Comparison of ENCODE assay signal across 12 cellular contexts in the genomic region with DNA sequence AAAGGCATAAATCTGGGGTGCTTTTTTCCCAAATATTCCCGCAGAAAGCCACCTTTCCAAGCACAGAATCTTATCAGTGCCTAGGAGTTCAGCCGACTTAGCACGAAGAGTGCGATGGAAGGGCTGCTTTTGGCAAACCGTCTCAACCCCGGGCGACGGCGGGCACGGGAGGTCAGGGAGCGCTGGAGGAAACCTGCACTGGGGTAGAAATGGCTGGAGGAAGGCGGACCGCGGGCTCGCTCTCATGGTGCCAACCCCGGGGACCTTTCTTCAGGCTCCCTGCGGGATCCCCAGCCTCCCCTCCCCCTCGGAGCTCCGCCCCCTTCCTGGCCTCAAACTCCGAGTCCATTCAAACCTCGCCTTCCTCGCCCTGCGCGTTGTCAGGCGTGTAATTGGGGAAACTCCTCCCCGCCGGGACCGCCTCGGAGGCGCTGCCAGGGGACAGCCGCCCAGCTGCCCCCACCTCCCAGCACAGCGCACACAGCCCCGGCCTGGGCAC. TPM values are rescaled to one million over a fixed set of nuclear protein-coding genes. Genes with fewer than 3 reads are reported as not detected.
DNase-seq lines count a peak whose midpoint lies in the region; ATAC-seq, FAIRE-seq and TF ChIP-seq lines count a peak whose summit lies in the region.
"Had no signal": no experiment of that assay in that cellular context is flagged by ENCODE, and none has a peak within 500 bp of the region (broad histone marks: within the 10 kb centered on the region; RNA-seq: fewer than 3 reads in every experiment).

A gene (plus strand): TSS at position 470 of the 499 bp plus-strand sequence.

- 0 out of 2 replicates have a peak, but pooled peaks cover 2% of the 10 kb centered on the region for H3F3A ChIP-seq in GM23338 (replicated peaks; ENCODE audit: low read depth)

- peaks cover 11% of the 10 kb centered on the region; the same call in 1 of the 2 replicates for H3K4me1 ChIP-seq in GM23338 (ENCODE audit: insufficient read depth)
- H3K4me1 ChIP-seq in esophagus squamous epithelium, result peaks cover 0 to 19% (median 3%) of the 10 kb centered on the region in 3 donors
- no peaks in the 10 kb centered on the region for H3K4me1 ChIP-seq in prostate gland (replicated peaks)

- H3K9me3 ChIP-seq in esophagus squamous epithelium (no peaks in the 10 kb centered on the region), prostate gland (no peaks in the 10 kb centered on the region)
- H3K9me3 ChIP-seq: upper lobe of left lung had no signal

- intact Hi-C loops in esophagus squamous epithelium (cut with DNase I), result no loop called here
- intact Hi-C loops in prostate gland (cut with DNase I), result no loop called here

- H3K27ac ChIP-seq in GM23338 (ENCODE audit: low read depth), result no peak within 1 kb of the TSS
- no peak within 1 kb of the TSS for H3K27ac ChIP-seq in esophagus squamous epithelium
- peak within 1 kb of the TSS; percentile 54 to 55 for H3K27ac ChIP-seq in prostate gland
- H3K27ac ChIP-seq: upper lobe of left lung had no signal

- H3K27me3 ChIP-seq in GM23338 (ENCODE audit: insufficient read depth), result peaks cover 72% of the 10 kb centered on the region
- peaks cover 0 to 60% (median 0%) of the 10 kb centered on the region in 4 donors for H3K27me3 ChIP-seq in esophagus squamous epithelium
- no peaks in the 10 kb centered on the region for H3K27me3 ChIP-seq in prostate gland (replicated peaks; ENCODE audit: insufficient read depth)

- no peaks in the 10 kb centered on the region for H3K79me2 ChIP-seq in GM23338 (replicated peaks; ENCODE audit: insufficient read depth)

- H3K36me3 ChIP-seq in GM23338 (ENCODE audit: insufficient read depth) (no peaks in the 10 kb centered on the region), esophagus squamous epithelium (no peaks in the 10 kb centered on the region), prostate gland (no peaks in the 10 kb centered on the region)
- H3K36me3 ChIP-seq: upper lobe of left lung had no signal

- peak within 1 kb of the TSS; percentile 95 for H2AFZ ChIP-seq in GM23338

- no peak within 1 kb of the TSS for H3K27ac Mint-ChIP-seq in GM23338
- H3K27ac Mint-ChIP-seq: activated CD4-positive, alpha-beta T cell treated with anti-CD3 and anti-CD28 coated beads, Interleukin-2, amount 10 ng/mL, durations not matched to agents 24 days and 14 days had no signal

- ATAC-seq in GM23338, result peak; percentile 20

- H3K9me3 Mint-ChIP-seq in GM23338, result 0 out of 3 replicates have a peak, but pooled peaks cover 3% of the 10 kb centered on the region

- no peaks in the 10 kb centered on the region; the same call in 2 of the 3 replicates for H3K36me3 Mint-ChIP-seq in GM23338 (ENCODE audit: low read depth)

- FAIRE-seq in HTR-8/SVneo (lab: Jason Lieb, UNC), result no peak

- TF ChIP-seq POLR2A in esophagus squamous epithelium (IDR thresholded peaks at IDR 0.05), result no peak
- no peak for TF ChIP-seq POLR2A in prostate gland (IDR thresholded peaks at IDR 0.05)

- 3 to 13% methylated on average over 3 to 9 of the region's 33 CpGs for WGBS in esophagus squamous epithelium, 2 donors
- 3% methylated on average over 23 of the region's 33 CpGs for WGBS in prostate gland

- H3K9me2 ChIP-seq in GM23338 (ENCODE audit: insufficient read depth), result no peaks in the 10 kb centered on the region

- H3K27me3 Mint-ChIP-seq in GM23338 (ENCODE audit: insufficient read depth, low read depth, poor library complexity), result peaks cover 57% of the 10 kb centered on the region

- H3K4me3 ChIP-seq in GM23338 (peak within 1 kb of the TSS; percentile 78), esophagus squamous epithelium (peak within 1 kb of the TSS; percentile 14 to 50 (median 32)), prostate gland (peak within 1 kb of the TSS; percentile 36 to 51)

- peak within 1 kb of the TSS; percentile 94 for H3K4me2 ChIP-seq in GM23338

- H3K4me3 Mint-ChIP-seq in GM23338, result peak within 1 kb of the TSS; percentile 80
- H3K4me3 Mint-ChIP-seq: activated CD4-positive, alpha-beta T cell treated with anti-CD3 and anti-CD28 coated beads, Interleukin-2, amount 10 ng/mL, durations not matched to agents 24 days and 14 days had no signal

- DNase-seq in GM23338 (ENCODE audit: low spot score) (peak; percentile 82), NCI-H69 (lab: John Stamatoyannopoulos, UW) (peak; percentile 51), esophagus squamous epithelium (lab: John Stamatoyannopoulos, UW) (no peak), prostate gland (ENCODE audit: low spot score) (peak; percentile 42), NCI-H128 (lab: John Stamatoyannopoulos, UW; ENCODE audit: unreplicated experiment) (no peak), NCI-H1436 (lab: John Stamatoyannopoulos, UW) (no peak), HTR-8/SVneo (ENCODE audit: insufficient read length, low spot score) (no peak)
- DNase-seq: activated CD4-positive, alpha-beta T cell treated with anti-CD3 and anti-CD28 coated beads, Interleukin-2, amount 10 ng/mL, durations not matched to agents 24 days and 14 days; effector CD4-positive, alpha-beta T cell; HCEC 1CT had no signal

- H3K4me1 Mint-ChIP-seq in GM23338, result peaks cover 15% of the 10 kb centered on the region
- H3K4me1 Mint-ChIP-seq: activated CD4-positive, alpha-beta T cell treated with anti-CD3 and anti-CD28 coated beads, Interleukin-2, amount 10 ng/mL, durations not matched to agents 24 days and 14 days had no signal

- H4K20me1 ChIP-seq in GM23338 (replicated peaks; ENCODE audit: insufficient read depth), result 0 out of 2 replicates have a peak, but pooled peaks cover 4% of the 10 kb centered on the region

- TF ChIP-seq CTCF in GM23338 (conservative IDR thresholded peaks at IDR 0.05; ENCODE audit: low read depth in 2 of 2) (no peak), esophagus squamous epithelium (IDR thresholded peaks at IDR 0.05) (no peak), prostate gland (IDR thresholded peaks at IDR 0.05) (no peak)

TF ChIP-seq in GM23338, 12 proteins besides CTCF, POLR2A, EP300 and RAD21:
- TF ChIP-seq CREB1 (CRISPR knock-in tag; IDR thresholded peaks at IDR 0.05; ENCODE audit: low read depth) (no peak), EZH2 (IDR thresholded peaks at IDR 0.05; ENCODE audit: low read depth, unreplicated experiment) (peak; percentile 56), ZNF331 (CRISPR knock-in tag; IDR thresholded peaks at IDR 0.05; ENCODE audit: low read depth) (no peak), NANOG (IDR thresholded peaks at IDR 0.05; ENCODE audit: borderline replicate concordance) (no peak), ZNF114 (CRISPR knock-in tag; IDR thresholded peaks at IDR 0.05) (no peak)
- TF ChIP-seq, protein P1, sequence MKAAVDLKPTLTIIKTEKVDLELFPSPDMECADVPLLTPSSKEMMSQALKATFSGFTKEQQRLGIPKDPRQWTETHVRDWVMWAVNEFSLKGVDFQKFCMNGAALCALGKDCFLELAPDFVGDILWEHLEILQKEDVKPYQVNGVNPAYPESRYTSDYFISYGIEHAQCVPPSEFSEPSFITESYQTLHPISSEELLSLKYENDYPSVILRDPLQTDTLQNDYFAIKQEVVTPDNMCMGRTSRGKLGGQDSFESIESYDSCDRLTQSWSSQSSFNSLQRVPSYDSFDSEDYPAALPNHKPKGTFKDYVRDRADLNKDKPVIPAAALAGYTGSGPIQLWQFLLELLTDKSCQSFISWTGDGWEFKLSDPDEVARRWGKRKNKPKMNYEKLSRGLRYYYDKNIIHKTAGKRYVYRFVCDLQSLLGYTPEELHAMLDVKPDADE (IDR thresholded peaks at IDR 0.05), result no peak
- TF ChIP-seq, protein P2, sequence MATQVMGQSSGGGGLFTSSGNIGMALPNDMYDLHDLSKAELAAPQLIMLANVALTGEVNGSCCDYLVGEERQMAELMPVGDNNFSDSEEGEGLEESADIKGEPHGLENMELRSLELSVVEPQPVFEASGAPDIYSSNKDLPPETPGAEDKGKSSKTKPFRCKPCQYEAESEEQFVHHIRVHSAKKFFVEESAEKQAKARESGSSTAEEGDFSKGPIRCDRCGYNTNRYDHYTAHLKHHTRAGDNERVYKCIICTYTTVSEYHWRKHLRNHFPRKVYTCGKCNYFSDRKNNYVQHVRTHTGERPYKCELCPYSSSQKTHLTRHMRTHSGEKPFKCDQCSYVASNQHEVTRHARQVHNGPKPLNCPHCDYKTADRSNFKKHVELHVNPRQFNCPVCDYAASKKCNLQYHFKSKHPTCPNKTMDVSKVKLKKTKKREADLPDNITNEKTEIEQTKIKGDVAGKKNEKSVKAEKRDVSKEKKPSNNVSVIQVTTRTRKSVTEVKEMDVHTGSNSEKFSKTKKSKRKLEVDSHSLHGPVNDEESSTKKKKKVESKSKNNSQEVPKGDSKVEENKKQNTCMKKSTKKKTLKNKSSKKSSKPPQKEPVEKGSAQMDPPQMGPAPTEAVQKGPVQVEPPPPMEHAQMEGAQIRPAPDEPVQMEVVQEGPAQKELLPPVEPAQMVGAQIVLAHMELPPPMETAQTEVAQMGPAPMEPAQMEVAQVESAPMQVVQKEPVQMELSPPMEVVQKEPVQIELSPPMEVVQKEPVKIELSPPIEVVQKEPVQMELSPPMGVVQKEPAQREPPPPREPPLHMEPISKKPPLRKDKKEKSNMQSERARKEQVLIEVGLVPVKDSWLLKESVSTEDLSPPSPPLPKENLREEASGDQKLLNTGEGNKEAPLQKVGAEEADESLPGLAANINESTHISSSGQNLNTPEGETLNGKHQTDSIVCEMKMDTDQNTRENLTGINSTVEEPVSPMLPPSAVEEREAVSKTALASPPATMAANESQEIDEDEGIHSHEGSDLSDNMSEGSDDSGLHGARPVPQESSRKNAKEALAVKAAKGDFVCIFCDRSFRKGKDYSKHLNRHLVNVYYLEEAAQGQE (IDR thresholded peaks at IDR 0.05; ENCODE audit: unreplicated experiment), result no peak

RNA-seq across cellular contexts. Expression of the gene that starts here (rescaled TPM):
- total RNA-seq in GM23338 (2014; rRNA removed; shearing (Covaris generic)), result 0.50 and 1.4 TPM in 2 replicates
- polyA plus RNA-seq in GM23338 (2016; fragmentation: Nextera tagmentation; extraction: Ambion mirVana), result 0.10 and 0.40 TPM in 2 replicates
- total RNA-seq in esophagus squamous epithelium (under 1 TPM in 2 of 4 donors, not detected in 2; 0.04 to 0.08 TPM), prostate gland (10 to 100 TPM; 15.6 to 35.4 TPM)
- total RNA-seq: activated CD4-positive, alpha-beta T cell treated with anti-CD3 and anti-CD28 coated beads, Interleukin-2, amount 10 ng/mL, durations not matched to agents 24 days and 14 days; RPMI7951; upper lobe of left lung had no signal

Comparison
In these comparisons a context has a peak if more than half of its experiments do, and no peak if none do; other contexts are left out.
1. DNase-seq: peak in GM23338 (single experiment), NCI-H69 (single experiment) and prostate gland (single experiment); none in esophagus squamous epithelium (single experiment), NCI-H128 (single experiment), NCI-H1436 (single experiment) and HTR-8/SVneo (single experiment).
2. H3K27ac ChIP-seq: peak in prostate gland (2 of 2); none in GM23338 (single experiment) and esophagus squamous epithelium (0 of 4).
3. Peak in every context shown above with its lines, with median percentiles within 50 percentile points of each other: H3K4me3 ChIP-seq.